Comparison of ENCODE assay signal across 1 cellular context in genomic region chr12:56169225-56169759, GRCh38.
TF ChIP-seq lines count a peak whose summit lies in the region.

No MANE protein-coding gene starts in this region.

TF ChIP-seq in endothelial cell of umbilical vein, 7 proteins besides CTCF, POLR2A, EP300 and RAD21:
- TF ChIP-seq FOS (IDR thresholded peaks at IDR 0.05; ENCODE audit: borderline replicate concordance, insufficient read depth, low read length) (no peak), POLR2AphosphoS5 (IDR thresholded peaks at IDR 0.05; ENCODE audit: insufficient read depth, low read depth, low read length) (no peak), EZH2 (IDR thresholded peaks at IDR 0.05; ENCODE audit: borderline replicate concordance, low read depth, low read length, severe bottlenecking) (no peak)
TF ChIP-seq in endothelial cell of umbilical vein: peak in this region for 0.
